In the genomic region with DNA sequence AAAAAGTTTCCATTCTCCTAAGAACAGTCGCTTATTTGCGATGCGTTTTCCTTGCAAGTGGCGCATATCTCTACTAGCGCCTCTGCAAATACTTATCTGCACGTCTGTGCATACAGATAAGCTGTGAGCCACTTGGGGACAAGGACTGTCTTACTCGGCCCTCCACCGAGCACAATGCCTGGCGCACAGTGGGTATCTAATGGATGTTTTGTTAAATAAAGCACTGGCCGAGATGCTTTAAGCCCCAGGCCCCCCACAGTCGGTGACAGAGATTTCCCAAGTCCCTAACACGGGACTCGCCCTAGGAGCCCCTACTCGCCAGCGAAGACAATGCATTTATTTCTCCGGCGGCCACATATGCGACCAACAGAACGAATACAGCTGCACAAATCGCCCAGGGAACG, we compare ENCODE assay signal across 8 cellular contexts. TPM values are rescaled to one million over a fixed set of nuclear protein-coding genes. Genes with fewer than 3 reads are reported as not detected.
A peak's percentile ranks its signal among the peaks of the same experiment; 100 is the strongest.
DNase-seq lines count a peak whose midpoint lies in the region; ATAC-seq, FAIRE-seq and TF ChIP-seq lines count a peak whose summit lies in the region.

No MANE protein-coding gene starts in this region.

- H3K27me3 ChIP-seq in BE2C (no peaks in the 10 kb centered on the region), GM12878 (replicated peaks in 1 of 2; ENCODE audit: control insufficient read depth in 2 of 2, insufficient read depth in 2 of 2, low read length in 1 of 2) (no peaks in the 10 kb centered on the region)

- WGBS in GM12878 (ENCODE audit: insufficient coverage, insufficient replicate concordance, low lambda C conversion rate, missing lambda C conversion rate): 1% methylated on average over 21 of the region's 21 CpGs

- POLR2A ChIA-PET in GM12878 (lab: Charles Lee): no interaction called here

- SMC1A ChIA-PET in GM12878 (lab: Charles Lee; ENCODE audit: uncharacterized antibody, unreplicated experiment): interaction anchor here (0.8 to 1.9 kb wide), 3 partner anchors 8 to 42 kb away, joined by 3 to 6 read pairs (median 3); no protein-coding TSS in a partner anchor

- BruUV-seq in GM12878 (replicated peaks; lab: Mats Ljungman, UMichigan): TSS peak; percentile 74

- in situ Hi-C loops in GM12878 (cut with MboI): no loop called here

- ATAC-seq in GM18498 (IDR thresholded peaks at IDR 0.05; ENCODE audit: unreplicated experiment) (peak; percentile 23), HG02884 (IDR thresholded peaks at IDR 0.05; ENCODE audit: unreplicated experiment) (peak; percentile 30), GM12878 (peak; percentile 75)

- H3K4me3 ChIP-seq in BE2C (ENCODE audit: low read depth, low read length) (peak overlapping the region; percentile 77), GM12878 (peak overlapping the region; percentile 90), iPS-18c (ENCODE audit: insufficient read depth, low read depth, low read length) (peak overlapping the region; percentile 79), skin epidermis (peak overlapping the region; percentile 41 to 81 (median 69))

- peaks cover 35% of the 10 kb centered on the region for H3K79me2 ChIP-seq in GM12878 (ENCODE audit: control insufficient read depth, insufficient read depth, low read length)

- H3K27ac ChIP-seq in GM12878 (ENCODE audit: control insufficient read depth, insufficient read depth) (peak overlapping the region; percentile 41), skin epidermis (peak overlapping the region in 17 of 21 experiments; percentile 7 to 78 (median 48))

- peak overlapping the region; percentile 74 for H3K9ac ChIP-seq in GM12878 (ENCODE audit: control insufficient read depth, insufficient read depth, low read length)

- DNase-seq in BE2C (no peak), NCI-H510A treated with DMSO at 0.1 percent for 48 hours (lab: John Stamatoyannopoulos, UW) (peak; percentile 53), GM12878 (ENCODE audit: low read depth, low spot score) (no peak), HPDE6-E6E7 (ENCODE audit: extremely low spot score) (no peak)

- H3K4me2 ChIP-seq in GM12878 (ENCODE audit: control insufficient read depth, insufficient read depth): peak overlapping the region; percentile 84

- intact Hi-C loops in GM12878 (cut with micrococcal nuclease; ENCODE audit: unreplicated experiment): no loop called here

- no peaks in the 10 kb centered on the region for H4K20me1 ChIP-seq in GM12878 (ENCODE audit: control insufficient read depth, insufficient read depth)

- no peak for TF ChIP-seq RAD21 in GM12878 (IDR thresholded peaks at IDR 0.05; ENCODE audit: insufficient read depth, low read depth, low read length)

- RAD21 ChIA-PET in GM12878 (lab: Charles Lee; ENCODE audit: unreplicated experiment): no interaction called here

- TF ChIP-seq EP300 in GM12878 (IDR thresholded peaks at IDR 0.05; ENCODE audit: borderline replicate concordance in 1 of 2, control insufficient read depth in 1 of 2, low read depth in 2 of 2, low read length in 2 of 2): no peak

- CTCF ChIA-PET in GM12878 (lab: Yijun Ruan, JAX): interaction anchor here (1.0 to 1.5 kb wide), 2 partner anchors 13 to 35 kb away, joined by 3 to 4 read pairs; no protein-coding TSS in a partner anchor

- FAIRE-seq in GM12878 (lab: Jason Lieb, UNC): no peak

- peaks cover 6% of the 10 kb centered on the region for H3K9me3 ChIP-seq in BE2C
- H3K9me3 ChIP-seq in GM12878 (replicated peaks; ENCODE audit: control insufficient read depth, insufficient read depth, low read length): no peaks in the 10 kb centered on the region; the same call in 1 of the 3 replicates
- peaks cover 5% of the 10 kb centered on the region for H3K9me3 ChIP-seq in iPS-18c (ENCODE audit: control insufficient read depth, insufficient read depth, low read length)

- no peak for TF ChIP-seq CTCF in BE2C (IDR thresholded peaks at IDR 0.05; ENCODE audit: low read depth, low read length)
- no peak for TF ChIP-seq CTCF in GM12878 (IDR thresholded peaks at IDR 0.05 in 2 of 3, conservative IDR thresholded peaks at IDR 0.05 in 1 of 3; ENCODE audit: control insufficient read depth in 2 of 3, extremely low read depth in 1 of 3, insufficient read depth in 1 of 3, low read depth in 3 of 3, low read length in 3 of 3)

- H3K36me3 ChIP-seq in BE2C (peaks cover 19% of the 10 kb centered on the region), GM12878 (ENCODE audit: control insufficient read depth in 2 of 2, insufficient read depth in 2 of 2, low read length in 1 of 2) (peaks cover 0 to 6% of the 10 kb centered on the region in 2 experiments; a peak in 1 of 4 replicates)

- peak overlapping the region; percentile 86 for H2AFZ ChIP-seq in GM12878 (ENCODE audit: control insufficient read depth, low read depth, low read length)

- TF ChIP-seq POLR2A in GM12878 (IDR thresholded peaks at IDR 0.05; ENCODE audit: low read depth, low read length): no peak

- no peaks in the 10 kb centered on the region for H3K4me1 ChIP-seq in BE2C
- H3K4me1 ChIP-seq in GM12878 (ENCODE audit: control insufficient read depth, insufficient read depth, low read length): peaks cover 20% of the 10 kb centered on the region

TF ChIP-seq in GM12878, 131 proteins besides CTCF, POLR2A, EP300 and RAD21:
- no peak for TF ChIP-seq TCF3 (IDR thresholded peaks at IDR 0.05; ENCODE audit: borderline replicate concordance, insufficient read depth, low read depth, low read length)
- TF ChIP-seq, protein P1, sequence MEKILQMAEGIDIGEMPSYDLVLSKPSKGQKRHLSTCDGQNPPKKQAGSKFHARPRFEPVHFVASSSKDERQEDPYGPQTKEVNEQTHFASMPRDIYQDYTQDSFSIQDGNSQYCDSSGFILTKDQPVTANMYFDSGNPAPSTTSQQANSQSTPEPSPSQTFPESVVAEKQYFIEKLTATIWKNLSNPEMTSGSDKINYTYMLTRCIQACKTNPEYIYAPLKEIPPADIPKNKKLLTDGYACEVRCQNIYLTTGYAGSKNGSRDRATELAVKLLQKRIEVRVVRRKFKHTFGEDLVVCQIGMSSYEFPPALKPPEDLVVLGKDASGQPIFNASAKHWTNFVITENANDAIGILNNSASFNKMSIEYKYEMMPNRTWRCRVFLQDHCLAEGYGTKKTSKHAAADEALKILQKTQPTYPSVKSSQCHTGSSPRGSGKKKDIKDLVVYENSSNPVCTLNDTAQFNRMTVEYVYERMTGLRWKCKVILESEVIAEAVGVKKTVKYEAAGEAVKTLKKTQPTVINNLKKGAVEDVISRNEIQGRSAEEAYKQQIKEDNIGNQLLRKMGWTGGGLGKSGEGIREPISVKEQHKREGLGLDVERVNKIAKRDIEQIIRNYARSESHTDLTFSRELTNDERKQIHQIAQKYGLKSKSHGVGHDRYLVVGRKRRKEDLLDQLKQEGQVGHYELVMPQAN (conservative IDR thresholded peaks at IDR 0.05): peak; percentile 19; the same call in 1 of the 2 replicates
- peak; percentile 14; the same call in 1 of the 2 replicates for TF ChIP-seq CREM (IDR thresholded peaks at IDR 0.05; ENCODE audit: low read depth)
TF ChIP-seq in GM12878: peak in this region for 2.

RNA-seq across cellular contexts. Expression of a gene that starts 0.5 kb away (rescaled TPM):
- 22.9 TPM for polyA plus RNA-seq in BE2C (2012; ENCODE audit: insufficient read depth, insufficient read length, low read depth)
- 50.0 and 51.5 TPM in 2 replicates for total RNA-seq in GM12878 (2013; cell fraction: nucleolus; rRNA removed)
- total RNA-seq in GM12878 (2014; rRNA removed): 30.5 and 38.4 TPM in 2 replicates
- 41.6 and 44.6 TPM in 2 replicates for total RNA-seq in GM12878 (2014; rRNA removed; fragmentation: Illumina TruSeq; extraction: Trizol)
- 40.1 and 43.0 TPM in 2 replicates for total RNA-seq in GM12878 (2021)
- 8.6 TPM for polyA plus RNA-seq in GM12878 (2011; ENCODE audit: low read depth)
- polyA plus RNA-seq in GM12878 (2011; rRNA removed): 32.8 and 60.8 TPM in 2 replicates
- 10.1 and 11.7 TPM in 2 replicates for polyA plus RNA-seq in GM12878 (2011; cell fraction: cytosol; rRNA removed)
- polyA plus RNA-seq in GM12878 (2011; cell fraction: nucleus; rRNA removed): 25.3 and 27.7 TPM in 2 replicates
- 11.3 and 21.5 TPM in 2 replicates for polyA plus RNA-seq in GM12878 (2012)
- polyA plus RNA-seq in GM12878 (2014; fragmentation: Illumina TruSeq; extraction: Trizol): 30.4 and 35.8 TPM in 2 replicates
- 10 to 100 TPM; 13.7 to 26.8 TPM for polyA plus RNA-seq in GM12878 (2014; fragmentation: Nextera tagmentation; extraction: Ambion mirVana)
- 17.9 and 24.7 TPM in 2 replicates for polyA plus RNA-seq in GM12878 (2014; rRNA removed)
- 10 to 100 TPM; 43.6 to 50.4 TPM for polyA plus RNA-seq in GM12878 (2016; fragmentation: Nextera tagmentation; extraction: Ambion mirVana)
- 18.6 and 29.3 TPM in 2 replicates for polyA minus RNA-seq in GM12878 (2011; rRNA and poly(A)+ RNA removed)
- polyA minus RNA-seq in GM12878 (2011; cell fraction: cytosol; rRNA and poly(A)+ RNA removed): 12.6 and 15.6 TPM in 2 replicates
- 14.4 and 21.3 TPM in 2 replicates for polyA minus RNA-seq in GM12878 (2011; cell fraction: nucleus; rRNA and poly(A)+ RNA removed)

RNA-seq across cellular contexts. Expression of a gene that starts 43.6 kb away (rescaled TPM):
- polyA plus RNA-seq in BE2C (2012; ENCODE audit: insufficient read depth, insufficient read length, low read depth): 2.9 TPM
- 35.9 and 38.1 TPM in 2 replicates for total RNA-seq in GM12878 (2013; cell fraction: nucleolus; rRNA removed)
- total RNA-seq in GM12878 (2014; rRNA removed) (14.4 and 15.8 TPM in 2 replicates), GM12878 (2014; rRNA removed; fragmentation: Illumina TruSeq; extraction: Trizol) (15.2 and 15.4 TPM in 2 replicates), GM12878 (2021) (11.9 and 12.9 TPM in 2 replicates)
- 5.8 TPM for polyA plus RNA-seq in GM12878 (2011; ENCODE audit: low read depth)
- polyA plus RNA-seq in GM12878 (2011; rRNA removed) (24.5 and 30.5 TPM in 2 replicates), GM12878 (2014; fragmentation: Illumina TruSeq; extraction: Trizol) (15.9 and 19.3 TPM in 2 replicates), GM12878 (2014; fragmentation: Nextera tagmentation; extraction: Ambion mirVana) (1 to 10 TPM; 2.7 to 4.5 TPM), GM12878 (2014; rRNA removed) (12.0 and 12.9 TPM in 2 replicates), GM12878 (2016; fragmentation: Nextera tagmentation; extraction: Ambion mirVana) (10 to 100 TPM; 21.8 to 26.5 TPM)
- polyA plus RNA-seq in GM12878 (2011; cell fraction: cytosol; rRNA removed): 14.8 and 16.0 TPM in 2 replicates
- polyA plus RNA-seq in GM12878 (2011; cell fraction: nucleus; rRNA removed): 22.1 and 25.7 TPM in 2 replicates
- polyA plus RNA-seq in GM12878 (2012): 6.8 and 10.2 TPM in 2 replicates
- polyA minus RNA-seq in GM12878 (2011; rRNA and poly(A)+ RNA removed): 25.0 and 25.9 TPM in 2 replicates
- 9.2 and 10.7 TPM in 2 replicates for polyA minus RNA-seq in GM12878 (2011; cell fraction: cytosol; rRNA and poly(A)+ RNA removed)
- polyA minus RNA-seq in GM12878 (2011; cell fraction: nucleus; rRNA and poly(A)+ RNA removed): 18.5 and 25.5 TPM in 2 replicates

Comparison
In these comparisons a context has a peak if more than half of its experiments do, and no peak if none do; other contexts are left out.
1. ATAC-seq: peak in every context shown above with its lines; median percentile 75 in GM12878; 30 in HG02884; 23 in GM18498.